In the genomic region with DNA sequence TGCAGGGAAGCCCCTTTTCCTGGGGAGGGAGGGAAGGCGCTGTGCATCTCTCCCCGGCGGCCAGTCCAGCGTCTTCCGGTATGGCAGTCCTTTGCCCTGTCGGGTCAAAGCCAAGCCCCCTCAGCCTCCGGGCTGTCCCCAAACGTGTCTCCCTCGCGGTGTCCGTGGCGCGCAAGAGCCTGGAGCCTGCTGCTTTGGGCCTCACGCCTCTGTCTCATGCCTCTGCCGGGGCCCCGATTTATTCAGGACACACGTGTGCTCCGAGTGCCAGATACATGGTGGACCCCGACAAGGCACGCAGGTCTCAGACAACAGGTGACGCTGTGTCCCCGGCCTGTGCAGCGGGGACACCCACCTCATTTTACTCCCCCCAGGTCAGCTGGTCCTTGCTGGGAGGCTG, we compare ENCODE assay signal across 10 cellular contexts.
DNase-seq lines count a peak whose midpoint lies in the region; ATAC-seq and TF ChIP-seq lines count a peak whose summit lies in the region.
"Had no signal": no experiment of that assay in that cellular context is flagged by ENCODE, and none has a peak within 500 bp of the region (broad histone marks: within the 10 kb centered on the region; RNA-seq: fewer than 3 reads in every experiment).

No MANE protein-coding gene starts in this region.

- peaks cover 3% of the 10 kb centered on the region; the same call in 1 of the 2 replicates for H3K4me1 ChIP-seq in iPS-20b (ENCODE audit: insufficient read depth, low read length)
- H3K4me1 ChIP-seq: SJSA1 had no signal

- no peaks in the 10 kb centered on the region for H3K9me3 Mint-ChIP-seq in activated CD8-positive, alpha-beta T cell treated with anti-CD3 and anti-CD28 coated beads for 36 hours
- H3K9me3 Mint-ChIP-seq in activated CD8-positive, alpha-beta T cell treated with anti-CD3 and anti-CD28 coated beads, Interleukin-2, amount 10 ng/mL, durations not matched to agents 7 days and 5 days (ENCODE audit: insufficient read depth), result no peaks in the 10 kb centered on the region
- H3K9me3 Mint-ChIP-seq in brain, result peaks cover 0 to 3% (median 0%) of the 10 kb centered on the region in 5 experiments
- peaks cover 0 to 6% of the 10 kb centered on the region in 2 donors for H3K9me3 Mint-ChIP-seq in stimulated activated naive B cell treated with anti-CD40 and anti-IgM and Interleukin-4, amounts not matched to agents 10 μg/mL and 1 μg/mL and 100 μg/mL, for 72 hours

- H3K27ac Mint-ChIP-seq in activated CD8-positive, alpha-beta T cell treated with anti-CD3 and anti-CD28 coated beads for 36 hours, result no peak overlapping the region
- H3K27ac Mint-ChIP-seq in activated CD8-positive, alpha-beta T cell treated with anti-CD3 and anti-CD28 coated beads, Interleukin-2, amount 10 ng/mL, durations not matched to agents 7 days and 5 days, result no peak overlapping the region
- peak overlapping the region in 1 of 5 experiments; percentile 61 for H3K27ac Mint-ChIP-seq in brain
- H3K27ac Mint-ChIP-seq in stimulated activated naive B cell treated with anti-CD40 and anti-IgM and Interleukin-4, amounts not matched to agents 10 μg/mL and 1 μg/mL and 100 μg/mL, for 72 hours, result peak overlapping the region; percentile 51

- H3K36me3 ChIP-seq in iPS-20b (ENCODE audit: insufficient read depth, low read depth, low read length), result no peaks in the 10 kb centered on the region
- H3K36me3 ChIP-seq: SJSA1 had no signal

- H3K27me3 Mint-ChIP-seq in activated CD8-positive, alpha-beta T cell treated with anti-CD3 and anti-CD28 coated beads for 36 hours, result peaks cover 24% of the 10 kb centered on the region
- H3K27me3 Mint-ChIP-seq in activated CD8-positive, alpha-beta T cell treated with anti-CD3 and anti-CD28 coated beads, Interleukin-2, amount 10 ng/mL, durations not matched to agents 7 days and 5 days (ENCODE audit: low read depth), result peaks cover 17% of the 10 kb centered on the region
- H3K27me3 Mint-ChIP-seq in brain, result peaks cover 3% of the 10 kb centered on the region
- H3K27me3 Mint-ChIP-seq in stimulated activated naive B cell treated with anti-CD40 and anti-IgM and Interleukin-4, amounts not matched to agents 10 μg/mL and 1 μg/mL and 100 μg/mL, for 72 hours, result peaks cover 60 to 77% of the 10 kb centered on the region in 2 donors

- H3K4me3 Mint-ChIP-seq in activated CD8-positive, alpha-beta T cell treated with anti-CD3 and anti-CD28 coated beads for 36 hours, result peak overlapping the region; percentile 31
- no peak overlapping the region for H3K4me3 Mint-ChIP-seq in activated CD8-positive, alpha-beta T cell treated with anti-CD3 and anti-CD28 coated beads, Interleukin-2, amount 10 ng/mL, durations not matched to agents 7 days and 5 days
- peak overlapping the region in 3 of 5 experiments; percentile 36 to 69 (median 67) for H3K4me3 Mint-ChIP-seq in brain
- H3K4me3 Mint-ChIP-seq in stimulated activated naive B cell treated with anti-CD40 and anti-IgM and Interleukin-4, amounts not matched to agents 10 μg/mL and 1 μg/mL and 100 μg/mL, for 72 hours, result peak overlapping the region; percentile 41 to 94

- no peaks in the 10 kb centered on the region for H3K27me3 ChIP-seq in iPS-20b (ENCODE audit: insufficient read depth, low read length)

- peaks cover 18% of the 10 kb centered on the region for H3K4me1 Mint-ChIP-seq in activated CD8-positive, alpha-beta T cell treated with anti-CD3 and anti-CD28 coated beads for 36 hours (ENCODE audit: low read depth)
- H3K4me1 Mint-ChIP-seq in activated CD8-positive, alpha-beta T cell treated with anti-CD3 and anti-CD28 coated beads, Interleukin-2, amount 10 ng/mL, durations not matched to agents 7 days and 5 days (ENCODE audit: low read depth), result peaks cover 17% of the 10 kb centered on the region
- H3K4me1 Mint-ChIP-seq in brain, result peaks cover 87% of the 10 kb centered on the region
- H3K4me1 Mint-ChIP-seq in stimulated activated naive B cell treated with anti-CD40 and anti-IgM and Interleukin-4, amounts not matched to agents 10 μg/mL and 1 μg/mL and 100 μg/mL, for 72 hours, result peaks cover 14 to 27% of the 10 kb centered on the region in 2 donors

- no peak for ATAC-seq in activated CD8-positive, alpha-beta T cell treated with anti-CD3 and anti-CD28 coated beads for 36 hours
- ATAC-seq in activated CD8-positive, alpha-beta T cell treated with anti-CD3 and anti-CD28 coated beads, Interleukin-2, amount 10 ng/mL, durations not matched to agents 7 days and 5 days, result no peak
- no peak for ATAC-seq in stimulated activated naive B cell treated with anti-CD40 and anti-IgM and Interleukin-4, amounts not matched to agents 10 μg/mL and 1 μg/mL and 100 μg/mL, for 72 hours (replicated peaks)
- no peak for ATAC-seq in HG03025 (IDR thresholded peaks at IDR 0.05; ENCODE audit: low FRiP score, unreplicated experiment)

- peak overlapping the region; percentile 87 for H3K4me3 ChIP-seq in iPS-20b (ENCODE audit: low read length)
- H3K4me3 ChIP-seq: SJSA1 had no signal

- CTCF ChIA-PET in activated CD8-positive, alpha-beta T cell treated with anti-CD3 and anti-CD28 coated beads for 36 hours (lab: Charles Lee), result no interaction called here
- CTCF ChIA-PET in activated CD8-positive, alpha-beta T cell treated with anti-CD3 and anti-CD28 coated beads, Interleukin-2, amount 10 ng/mL, durations not matched to agents 7 days and 5 days (lab: Charles Lee), result no interaction called here
- CTCF ChIA-PET in RWPE1 (lab: Yijun Ruan, JAX), result interaction anchor here (1.4 kb wide), 1 partner anchor 81 kb away, joined by 5 read pairs; no protein-coding TSS in a partner anchor

- no peaks in the 10 kb centered on the region for H3K9me3 ChIP-seq in iPS-20b (ENCODE audit: insufficient read depth, low read depth, low read length)
- H3K9me3 ChIP-seq: SJSA1 had no signal

- TF ChIP-seq CTCF in activated CD8-positive, alpha-beta T cell treated with anti-CD3 and anti-CD28 coated beads for 36 hours (IDR thresholded peaks at IDR 0.05), result no peak
- TF ChIP-seq CTCF in brain (conservative IDR thresholded peaks at IDR 0.05) (no peak), RWPE1 (conservative IDR thresholded peaks at IDR 0.05; ENCODE audit: low read depth) (no peak)

- H3K36me3 Mint-ChIP-seq in activated CD8-positive, alpha-beta T cell treated with anti-CD3 and anti-CD28 coated beads for 36 hours (ENCODE audit: low read depth), result no peaks in the 10 kb centered on the region
- H3K36me3 Mint-ChIP-seq in activated CD8-positive, alpha-beta T cell treated with anti-CD3 and anti-CD28 coated beads, Interleukin-2, amount 10 ng/mL, durations not matched to agents 7 days and 5 days (ENCODE audit: low read depth), result no peaks in the 10 kb centered on the region
- H3K36me3 Mint-ChIP-seq in brain, result no peaks in the 10 kb centered on the region
- peaks cover 2 to 7% of the 10 kb centered on the region in 2 donors for H3K36me3 Mint-ChIP-seq in stimulated activated naive B cell treated with anti-CD40 and anti-IgM and Interleukin-4, amounts not matched to agents 10 μg/mL and 1 μg/mL and 100 μg/mL, for 72 hours

- DNase-seq in activated CD8-positive, alpha-beta T cell treated with anti-CD3 and anti-CD28 coated beads for 36 hours, result no peak
- no peak for DNase-seq in activated CD8-positive, alpha-beta T cell treated with anti-CD3 and anti-CD28 coated beads, Interleukin-2, amount 10 ng/mL, durations not matched to agents 7 days and 5 days
- DNase-seq in stimulated activated naive B cell treated with anti-CD40 and anti-IgM and Interleukin-4, amounts not matched to agents 10 μg/mL and 1 μg/mL and 100 μg/mL, for 72 hours, result no peak
- no peak for DNase-seq in NCI-H446 (lab: John Stamatoyannopoulos, UW)
- DNase-seq in RWPE1 (ENCODE audit: low spot score), result no peak
- DNase-seq: DMS 273 treated with DMSO at 0.1 percent for 48 hours had no signal

- POLR2A ChIA-PET in activated CD8-positive, alpha-beta T cell treated with anti-CD3 and anti-CD28 coated beads for 36 hours (lab: Charles Lee), result no interaction called here
- POLR2A ChIA-PET in activated CD8-positive, alpha-beta T cell treated with anti-CD3 and anti-CD28 coated beads, Interleukin-2, amount 10 ng/mL, durations not matched to agents 7 days and 5 days (lab: Charles Lee), result no interaction called here
- POLR2A ChIA-PET in RWPE1 (lab: Yijun Ruan, JAX; ENCODE audit: low non-redundant PET), result no interaction called here

- peak overlapping the region; percentile 61; the same call in 1 of the 2 replicates for H3K9ac ChIP-seq in iPS-20b (ENCODE audit: low read depth, low read length)

- H3K27ac ChIP-seq in iPS-20b (ENCODE audit: low read length) (peak overlapping the region; percentile 13), RWPE1 (no peak overlapping the region)
- H3K27ac ChIP-seq: SJSA1 had no signal

- intact Hi-C loops in activated CD8-positive, alpha-beta T cell treated with anti-CD3 and anti-CD28 coated beads for 36 hours (cut with micrococcal nuclease), result no loop called here
